ENCODE assay signal across 12 cellular contexts in the genomic region with DNA sequence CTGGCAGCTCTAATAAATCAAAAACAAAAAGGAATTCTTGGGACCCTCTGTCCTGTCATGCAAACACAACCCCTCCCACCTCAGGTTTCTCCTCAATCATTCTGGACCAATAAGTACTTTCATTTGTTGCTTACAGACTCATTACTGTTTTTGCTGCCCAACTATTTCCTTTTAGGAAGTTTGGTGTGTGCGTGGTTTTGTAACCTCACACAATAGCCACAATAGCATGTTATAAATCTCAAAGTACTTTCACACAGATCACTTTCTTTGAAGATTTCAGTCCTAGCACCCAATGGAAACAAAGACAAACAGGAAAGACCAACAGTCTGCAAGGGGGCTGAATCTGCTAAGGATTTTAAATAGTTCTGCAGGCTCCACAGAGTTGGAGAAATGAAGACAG. TPM values are rescaled to one million over a fixed set of nuclear protein-coding genes. Genes with fewer than 3 reads are reported as not detected.
DNase-seq lines count a peak whose midpoint lies in the region; TF ChIP-seq lines count a peak whose summit lies in the region.
"Had no signal": no experiment of that assay in that cellular context is flagged by ENCODE, and none has a peak within 500 bp of the region (broad histone marks: within the 10 kb centered on the region; RNA-seq: fewer than 3 reads in every experiment).

No MANE protein-coding gene starts in this region.

- H3K27me3 ChIP-seq in SU-DHL-6 (ENCODE audit: low read length), result no peaks in the 10 kb centered on the region
- H3K27me3 ChIP-seq in fibroblast of lung (ENCODE audit: control insufficient read depth, insufficient read depth, low read length), result no peaks in the 10 kb centered on the region
- H3K27me3 ChIP-seq in skeletal muscle tissue (ENCODE audit: control insufficient read depth in 3 of 3, insufficient read depth in 3 of 3, low read length in 3 of 3), result no peaks in the 10 kb centered on the region

- H3F3A ChIP-seq in SU-DHL-6 (ENCODE audit: insufficient read depth), result peaks cover 7% of the 10 kb centered on the region

- H3K4me1 ChIP-seq in fibroblast of lung (ENCODE audit: control insufficient read depth, extremely low read depth, insufficient read depth, low read length) (peaks cover 11% of the 10 kb centered on the region), skeletal muscle tissue (ENCODE audit: control insufficient read depth in 3 of 3, insufficient read depth in 3 of 3, low read length in 3 of 3) (peaks cover 62 to 84% (median 67%) of the 10 kb centered on the region in 3 donors)

- DNase-seq in NOMO-1 (lab: John Stamatoyannopoulos, UW; ENCODE audit: unreplicated experiment in 2 of 2) (peak; percentile 9 to 42), NOMO-1 treated with dmso at 0.1 percent for 144 hours (lab: John Stamatoyannopoulos, UW; ENCODE audit: unreplicated experiment) (no peak), fibroblast of lung (ENCODE audit: low read depth in 2 of 2) (peak; percentile 33 to 66), KG1 (lab: John Stamatoyannopoulos, UW) (no peak), NCI-H82 (lab: John Stamatoyannopoulos, UW) (no peak), NCI-H1417 (lab: John Stamatoyannopoulos, UW) (no peak)
- DNase-seq: 8988T; activated CD4-positive, alpha-beta T cell treated with anti-CD3 and anti-CD28 coated beads, Interleukin-2, amount 50 U/mL, for 48 hours; hippocampal formation; NCI-H1092 had no signal

- peaks cover 64% of the 10 kb centered on the region for H4K20me1 ChIP-seq in SU-DHL-6 (ENCODE audit: low read depth, low read length)
- H4K20me1 ChIP-seq in fibroblast of lung (ENCODE audit: control insufficient read depth, extremely low read depth, insufficient read depth, low read length), result peaks cover 2% of the 10 kb centered on the region

- peak overlapping the region; percentile 78 for H3K4me2 ChIP-seq in SU-DHL-6 (ENCODE audit: low read depth, low read length, poor library complexity, severe bottlenecking)
- H3K4me2 ChIP-seq in fibroblast of lung (ENCODE audit: extremely low read depth, insufficient read depth, low read length), result no peak overlapping the region

- H3K9me2 ChIP-seq in SU-DHL-6 (replicated peaks; ENCODE audit: insufficient read depth, low read length), result no peaks in the 10 kb centered on the region

- TF ChIP-seq CTCF in SU-DHL-6 (IDR thresholded peaks at IDR 0.05; ENCODE audit: insufficient read depth, low read length, poor library complexity, severe bottlenecking), result no peak
- no peak for TF ChIP-seq CTCF in fibroblast of lung (conservative IDR thresholded peaks at IDR 0.05 in 1 of 2, IDR thresholded peaks at IDR 0.05 in 1 of 2; ENCODE audit: low read depth in 1 of 2, low read length in 2 of 2)

- H2AFZ ChIP-seq in SU-DHL-6 (ENCODE audit: low read depth, low read length, severe bottlenecking), result no peak overlapping the region
- H2AFZ ChIP-seq in fibroblast of lung (ENCODE audit: low read length), result no peak overlapping the region

- H3K9me3 ChIP-seq in SU-DHL-6 (ENCODE audit: insufficient read depth, low read length), result no peaks in the 10 kb centered on the region
- no peaks in the 10 kb centered on the region for H3K9me3 ChIP-seq in fibroblast of lung (ENCODE audit: control insufficient read depth, insufficient read depth, low read depth, low read length)
- H3K9me3 ChIP-seq in skeletal muscle tissue (ENCODE audit: control insufficient read depth in 3 of 3, low read length in 3 of 3), result no peaks in the 10 kb centered on the region

- H3K36me3 ChIP-seq in SU-DHL-6 (ENCODE audit: low read length) (peaks cover 4% of the 10 kb centered on the region; the same call in 1 of the 2 replicates), fibroblast of lung (ENCODE audit: control insufficient read depth, insufficient read depth, low read length) (no peaks in the 10 kb centered on the region), skeletal muscle tissue (ENCODE audit: control insufficient read depth in 3 of 3, insufficient read depth in 3 of 3, low read length in 3 of 3) (no peaks in the 10 kb centered on the region)

- H3K27ac ChIP-seq in SU-DHL-6 (ENCODE audit: low read depth, low read length) (no peak overlapping the region), fibroblast of lung (ENCODE audit: insufficient read depth, low read length) (no peak overlapping the region), skeletal muscle tissue (ENCODE audit: low read depth, low read length) (peak overlapping the region; percentile 79)

- H3K79me2 ChIP-seq in SU-DHL-6 (ENCODE audit: insufficient read depth, low read length) (peaks cover 94% of the 10 kb centered on the region), fibroblast of lung (ENCODE audit: control insufficient read depth, insufficient read depth, low read length) (peaks cover 90% of the 10 kb centered on the region)

- H3K9ac ChIP-seq in SU-DHL-6 (ENCODE audit: low read length) (peak overlapping the region; percentile 9; the same call in 1 of the 2 replicates), fibroblast of lung (ENCODE audit: insufficient read depth, low read length) (no peak overlapping the region), skeletal muscle tissue (ENCODE audit: low read depth in 1 of 3, low read length in 3 of 3) (peak overlapping the region; percentile 57 to 70 (median 58))

- peak overlapping the region; percentile 0 for H3K4me3 ChIP-seq in SU-DHL-6 (ENCODE audit: insufficient read depth, low read length, poor library complexity, severe bottlenecking)
- no peak overlapping the region for H3K4me3 ChIP-seq in fibroblast of lung (replicated peaks in 1 of 4; ENCODE audit: control extremely low read depth in 1 of 4, insufficient read depth in 1 of 4, low read depth in 3 of 4, low read length in 4 of 4)
- peak overlapping the region in 1 of 3 donors; percentile 38 for H3K4me3 ChIP-seq in skeletal muscle tissue (ENCODE audit: low read length in 3 of 3)

RNA-seq across cellular contexts. Expression of gene MRPL14, which starts 4.4 kb away (rescaled TPM):
- total RNA-seq in fibroblast of lung (53.7 and 60.6 TPM in 2 replicates), skeletal muscle tissue (57.4 TPM)
- 36.2 and 51.9 TPM in 2 replicates for polyA plus RNA-seq in fibroblast of lung
- 64.9 and 96.3 TPM in 2 replicates for polyA plus RNA-seq in fibroblast of lung (2012)
- 13.2 and 13.9 TPM in 2 replicates for polyA minus RNA-seq in fibroblast of lung (ENCODE audit: low replicate concordance)

RNA-seq across cellular contexts. Expression of gene TMEM63B, which starts 4.5 kb away (rescaled TPM):
- total RNA-seq in fibroblast of lung (22.9 and 42.1 TPM in 2 replicates), skeletal muscle tissue (11.5 TPM)
- polyA plus RNA-seq in fibroblast of lung, result 32.2 and 47.6 TPM in 2 replicates
- 22.8 and 29.5 TPM in 2 replicates for polyA plus RNA-seq in fibroblast of lung (2012)
- polyA minus RNA-seq in fibroblast of lung (ENCODE audit: low replicate concordance), result 126 and 162 TPM in 2 replicates

RNA-seq across cellular contexts. Expression of gene CAPN11, which starts 35.8 kb away (rescaled TPM):
- total RNA-seq in fibroblast of lung, result not detected in 2 replicates
- not detected in 2 replicates for polyA plus RNA-seq in fibroblast of lung
- polyA plus RNA-seq in fibroblast of lung (2012), result 0.07 TPM in 1 of 2 replicates, not detected in the other
- 0.44 TPM in 1 of 2 replicates, not detected in the other for polyA minus RNA-seq in fibroblast of lung (ENCODE audit: low replicate concordance)
- total RNA-seq in skeletal muscle tissue, result 0.52 TPM

Comparison
In these comparisons a context has a peak if more than half of its experiments do, and no peak if none do; other contexts are left out.
1. DNase-seq: peak in NOMO-1 (2 of 2) and fibroblast of lung (2 of 2); none in NOMO-1 treated with dmso at 0.1 percent for 144 hours (single experiment), KG1 (single experiment), NCI-H82 (single experiment) and NCI-H1417 (0 of 3).